ENCODE assay signal across 8 cellular contexts in genomic region chr19:41426952-41427646, GRCh38. TPM values are rescaled to one million over a fixed set of nuclear protein-coding genes. Genes with fewer than 3 reads are reported as not detected.
DNase-seq lines count a peak whose midpoint lies in the region; ATAC-seq and TF ChIP-seq lines count a peak whose summit lies in the region.

Gene B3GNT8, minus strand, starts transcription at chr19:41427374. Its CDS starts 596 bp downstream, at chr19:41426778.

- ATAC-seq in effector memory CD8-positive, alpha-beta T cell (replicated peaks): peak; percentile 56
- ATAC-seq in stimulated activated effector memory CD8-positive, alpha-beta T cell treated with anti-CD3 and anti-CD28 coated beads, Interleukin-12 subunit alpha, Interleukin-12 subunit beta, amount 100 ng/mL, for 72 hours: peak; percentile 82
- ATAC-seq in GM18909 (IDR thresholded peaks at IDR 0.05; ENCODE audit: poor library complexity, unreplicated experiment): no peak

- H3K14ac ChIP-seq in mesenchymal stem cell (ENCODE audit: low read length in 2 of 2): peak within 1 kb of the TSS in 1 of 2 experiments; percentile 29

- H3K27me3 Mint-ChIP-seq in effector memory CD8-positive, alpha-beta T cell: no peaks in the 10 kb centered on the region

- H3K18ac ChIP-seq in mesenchymal stem cell (ENCODE audit: low read depth in 1 of 2, low read length in 2 of 2): peak within 1 kb of the TSS; percentile 56 to 89

- H3K36me3 ChIP-seq in DOHH2 (ENCODE audit: control insufficient read depth, low read length) (peaks cover 19% of the 10 kb centered on the region), mesenchymal stem cell (ENCODE audit: control insufficient read depth in 1 of 2, insufficient read depth in 2 of 2, low read depth in 1 of 2, low read length in 2 of 2) (peaks cover 47 to 57% of the 10 kb centered on the region in 2 experiments)

- H4K91ac ChIP-seq in mesenchymal stem cell (ENCODE audit: low read length): peak within 1 kb of the TSS; percentile 90

- no peaks in the 10 kb centered on the region for H3K27me3 ChIP-seq in DOHH2 (ENCODE audit: control insufficient read depth, low read length)
- H3K27me3 ChIP-seq in mesenchymal stem cell (ENCODE audit: control insufficient read depth in 1 of 2, insufficient read depth in 1 of 2, low read length in 2 of 2): no peaks in the 10 kb centered on the region

- H3K4me3 Mint-ChIP-seq in effector memory CD8-positive, alpha-beta T cell: peak within 1 kb of the TSS; percentile 90
- H3K4me3 Mint-ChIP-seq in stimulated activated effector memory CD8-positive, alpha-beta T cell treated with anti-CD3 and anti-CD28 coated beads, Interleukin-12 subunit alpha, Interleukin-12 subunit beta, amount 100 ng/mL, for 72 hours: peak within 1 kb of the TSS; percentile 87

- H3K23ac ChIP-seq in mesenchymal stem cell (ENCODE audit: low read length in 2 of 2): peak within 1 kb of the TSS in 1 of 2 experiments; percentile 56

- H3K27ac ChIP-seq in DOHH2 (ENCODE audit: low read depth, low read length) (no peak within 1 kb of the TSS), mesenchymal stem cell (ENCODE audit: low read length, poor library complexity, severe bottlenecking) (peak within 1 kb of the TSS; percentile 3)

- DNase-seq in NCI-H1694 (lab: John Stamatoyannopoulos, UW): peak; percentile 66
- peak; percentile 57 to 61 for DNase-seq in activated CD4-positive, alpha-beta T cell treated with anti-CD3 and anti-CD28 coated beads, Interleukin-2, amount 50 U/mL, for 48 hours
- peak in 2 of 3 experiments; percentile 33 to 38 for DNase-seq in effector memory CD8-positive, alpha-beta T cell
- peak; percentile 77 for DNase-seq in mesenchymal stem cell
- peak; percentile 36 to 56 for DNase-seq in stimulated activated effector memory CD8-positive, alpha-beta T cell treated with anti-CD3 and anti-CD28 coated beads, Interleukin-12 subunit alpha, Interleukin-12 subunit beta, amount 100 ng/mL, for 72 hours (ENCODE audit: low spot score in 2 of 2)
- DNase-seq in hippocampal formation (lab: John Stamatoyannopoulos, UW): no peak

- no peaks in the 10 kb centered on the region for H3K9me3 Mint-ChIP-seq in effector memory CD8-positive, alpha-beta T cell
- no peaks in the 10 kb centered on the region for H3K9me3 Mint-ChIP-seq in stimulated activated effector memory CD8-positive, alpha-beta T cell treated with anti-CD3 and anti-CD28 coated beads, Interleukin-12 subunit alpha, Interleukin-12 subunit beta, amount 100 ng/mL, for 72 hours

- peak within 1 kb of the TSS; percentile 73 for H2AK5ac ChIP-seq in mesenchymal stem cell (ENCODE audit: low read length, severe bottlenecking)

- H3K27ac Mint-ChIP-seq in effector memory CD8-positive, alpha-beta T cell: peak within 1 kb of the TSS; percentile 92 to 93
- H3K27ac Mint-ChIP-seq in stimulated activated effector memory CD8-positive, alpha-beta T cell treated with anti-CD3 and anti-CD28 coated beads, Interleukin-12 subunit alpha, Interleukin-12 subunit beta, amount 100 ng/mL, for 72 hours: peak within 1 kb of the TSS; percentile 96

- peaks cover 36% of the 10 kb centered on the region for H3K36me3 Mint-ChIP-seq in effector memory CD8-positive, alpha-beta T cell (ENCODE audit: insufficient read depth)
- peaks cover 45% of the 10 kb centered on the region for H3K36me3 Mint-ChIP-seq in stimulated activated effector memory CD8-positive, alpha-beta T cell treated with anti-CD3 and anti-CD28 coated beads, Interleukin-12 subunit alpha, Interleukin-12 subunit beta, amount 100 ng/mL, for 72 hours

- H3K4me3 ChIP-seq in DOHH2 (ENCODE audit: low read length) (no peak within 1 kb of the TSS), mesenchymal stem cell (ENCODE audit: insufficient read depth in 1 of 2, low read depth in 1 of 2, low read length in 2 of 2) (peak within 1 kb of the TSS; percentile 31 to 92)

- H3K4me1 Mint-ChIP-seq in effector memory CD8-positive, alpha-beta T cell (ENCODE audit: low read depth in 2 of 2): peaks cover 25 to 38% of the 10 kb centered on the region in 2 donors
- peaks cover 47% of the 10 kb centered on the region for H3K4me1 Mint-ChIP-seq in stimulated activated effector memory CD8-positive, alpha-beta T cell treated with anti-CD3 and anti-CD28 coated beads, Interleukin-12 subunit alpha, Interleukin-12 subunit beta, amount 100 ng/mL, for 72 hours

- H2BK15ac ChIP-seq in mesenchymal stem cell (ENCODE audit: low read depth, poor library complexity, severe bottlenecking): peak within 1 kb of the TSS; percentile 93

- H3K79me1 ChIP-seq in mesenchymal stem cell (replicated peaks; ENCODE audit: low read length, poor library complexity, severe bottlenecking): peaks cover 7% of the 10 kb centered on the region

- H2AFZ ChIP-seq in mesenchymal stem cell (ENCODE audit: low read depth, low read length): peak within 1 kb of the TSS; percentile 54

- peak within 1 kb of the TSS; percentile 92 for H4K8ac ChIP-seq in mesenchymal stem cell (ENCODE audit: low read length)

- no peak within 1 kb of the TSS for H2BK5ac ChIP-seq in mesenchymal stem cell (ENCODE audit: low read depth, low read length, poor library complexity, severe bottlenecking)

- H3K79me2 ChIP-seq in DOHH2 (ENCODE audit: control insufficient read depth, low read length): no peaks in the 10 kb centered on the region

- H2BK120ac ChIP-seq in mesenchymal stem cell (ENCODE audit: low read depth, low read length): peak within 1 kb of the TSS; percentile 50

- H3K4me2 ChIP-seq in DOHH2 (ENCODE audit: low read length) (peak within 1 kb of the TSS; percentile 26; the same call in 1 of the 2 replicates), mesenchymal stem cell (ENCODE audit: low read length, poor library complexity, severe bottlenecking) (peak within 1 kb of the TSS; percentile 71)

- WGBS in mesenchymal stem cell: 7% methylated on average over 19 of the region's 19 CpGs

- H3K4ac ChIP-seq in mesenchymal stem cell (ENCODE audit: low read depth in 1 of 2, low read length in 2 of 2): peak within 1 kb of the TSS; percentile 64 to 69

- no peak for TF ChIP-seq CTCF in DOHH2 (IDR thresholded peaks at IDR 0.05; ENCODE audit: low read depth, low read length, poor library complexity, severe bottlenecking)

- peak within 1 kb of the TSS; percentile 32 to 38 for H2BK12ac ChIP-seq in mesenchymal stem cell (ENCODE audit: low read length in 2 of 2)

- H3F3A ChIP-seq in DOHH2 (ENCODE audit: control insufficient read depth, insufficient read depth): no peaks in the 10 kb centered on the region

- no peaks in the 10 kb centered on the region for H4K20me1 ChIP-seq in DOHH2 (ENCODE audit: control insufficient read depth, insufficient read depth, low read depth, low read length)

- H3K4me1 ChIP-seq in DOHH2 (ENCODE audit: control insufficient read depth, low read length) (peaks cover 17% of the 10 kb centered on the region), mesenchymal stem cell (ENCODE audit: control insufficient read depth, insufficient read depth, low read depth, low read length) (peaks cover 34% of the 10 kb centered on the region)

- H3K9ac ChIP-seq in mesenchymal stem cell (ENCODE audit: low read length): peak within 1 kb of the TSS; percentile 96

- H3K9me3 ChIP-seq in DOHH2 (ENCODE audit: control insufficient read depth, insufficient read depth, low read length) (no peaks in the 10 kb centered on the region), mesenchymal stem cell (ENCODE audit: control insufficient read depth, low read length) (no peaks in the 10 kb centered on the region)

- H3K9me2 ChIP-seq in DOHH2 (replicated peaks; ENCODE audit: control insufficient read depth, low read length): no peaks in the 10 kb centered on the region

RNA-seq across cellular contexts. Expression of gene B3GNT8, which starts in this region (rescaled TPM):
- 1.9 TPM for polyA plus RNA-seq in mesenchymal stem cell (2013, experiment 1 of 2)
- polyA plus RNA-seq in mesenchymal stem cell (2013, experiment 2 of 2): 1.7 TPM

Comparison
In these comparisons a context has a peak if more than half of its experiments do, and no peak if none do; other contexts are left out.
1. DNase-seq: peak in NCI-H1694 (single experiment), activated CD4-positive, alpha-beta T cell treated with anti-CD3 and anti-CD28 coated beads, Interleukin-2, amount 50 U/mL, for 48 hours (2 of 2), effector memory CD8-positive, alpha-beta T cell (2 of 3), mesenchymal stem cell (single experiment) and stimulated activated effector memory CD8-positive, alpha-beta T cell treated with anti-CD3 and anti-CD28 coated beads, Interleukin-12 subunit alpha, Interleukin-12 subunit beta, amount 100 ng/mL, for 72 hours (2 of 2); none in hippocampal formation (0 of 2).